In the genomic region with DNA sequence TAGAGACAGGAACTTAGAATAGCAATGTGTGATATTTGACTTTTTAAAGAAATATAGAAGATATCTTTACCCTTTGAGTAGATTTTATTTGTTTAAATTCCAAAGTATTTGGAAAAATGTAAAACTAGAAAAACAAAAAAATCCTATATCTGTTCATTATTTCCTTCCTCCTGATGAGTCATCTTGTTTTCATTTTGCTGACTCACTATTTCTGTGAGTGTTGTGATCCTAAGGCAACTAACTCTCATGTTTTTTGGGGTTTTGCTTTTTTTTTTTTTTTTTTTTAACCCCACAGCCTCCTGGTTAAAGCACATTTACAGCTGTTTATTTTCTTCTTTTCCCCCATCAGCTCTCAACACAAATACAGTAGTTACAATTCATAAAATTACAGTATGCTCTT, we compare ENCODE assay signal across 1 cellular context.
A peak's percentile ranks its signal among the peaks of the same experiment; 100 is the strongest.
TF ChIP-seq lines count a peak whose summit lies in the region.

No MANE protein-coding gene starts in this region.

TF ChIP-seq in H1, 55 proteins besides CTCF, POLR2A, EP300 and RAD21 (continued from another document):
- no peak for TF ChIP-seq BCL11A (IDR thresholded peaks at IDR 0.05; ENCODE audit: low read depth in 2 of 2, low read length in 2 of 2)
- no peak for TF ChIP-seq CEBPB (IDR thresholded peaks at IDR 0.05; ENCODE audit: low read depth, low read length)
- TF ChIP-seq RXRA (IDR thresholded peaks at IDR 0.05; ENCODE audit: insufficient read depth, low read depth, low read length) = no peak
- TF ChIP-seq BACH1 (IDR thresholded peaks at IDR 0.05; ENCODE audit: low read length) = peak; percentile 97
- TF ChIP-seq CHD1 (IDR thresholded peaks at IDR 0.05; ENCODE audit: low read depth, low read length) = no peak
